1 cellular context compared by ENCODE assay signal in the genomic region with DNA sequence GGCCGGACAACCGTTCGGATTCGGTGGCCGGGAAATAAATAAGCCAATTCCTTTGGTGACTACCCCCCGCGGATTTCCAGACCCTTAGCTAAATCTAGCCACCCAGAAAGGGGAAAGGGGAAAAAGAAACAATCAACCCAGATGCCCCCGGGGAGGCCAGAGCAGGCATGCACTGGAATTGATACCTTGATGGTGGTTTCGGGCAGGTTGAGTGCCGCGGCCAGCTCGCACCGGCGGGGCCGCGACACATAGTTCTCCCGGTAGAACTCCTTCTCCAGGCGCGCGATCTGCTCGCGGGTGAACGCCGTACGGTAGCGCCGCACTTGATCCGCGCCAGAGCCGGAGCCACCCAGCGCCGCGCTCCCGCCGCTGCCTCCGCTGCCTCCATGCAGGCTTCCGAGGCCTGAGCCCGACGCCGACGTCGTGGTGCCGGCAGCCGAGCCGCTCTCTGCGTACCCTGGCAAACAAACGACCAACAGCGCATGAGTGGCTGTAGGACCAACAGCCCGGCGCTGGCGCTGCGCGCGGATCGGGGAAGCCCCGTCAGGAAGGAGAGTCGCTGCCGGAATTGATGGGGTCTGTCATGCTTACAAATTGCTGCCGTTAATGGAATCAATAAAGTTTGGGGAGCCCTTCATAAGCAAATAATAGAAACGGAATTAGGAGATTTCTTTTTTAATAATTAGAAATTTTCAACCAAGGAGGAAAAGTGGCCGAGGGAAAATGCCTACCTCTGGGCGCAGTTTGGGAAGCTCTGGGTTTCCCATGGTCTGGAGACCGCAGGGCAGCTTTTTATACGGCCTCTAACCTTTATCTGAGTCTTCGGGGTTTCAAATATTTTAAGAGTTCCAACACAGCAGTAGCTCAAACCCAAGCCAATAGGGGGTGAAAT.
TF ChIP-seq lines count a peak whose summit lies in the region.

No MANE protein-coding gene starts in this region.

TF ChIP-seq in H1, 55 proteins besides CTCF, POLR2A, EP300 and RAD21:
- peak; percentile 94 for TF ChIP-seq EZH2 (IDR thresholded peaks at IDR 0.05; ENCODE audit: low read depth, low read length, severe bottlenecking)
- TF ChIP-seq CTBP2 (IDR thresholded peaks at IDR 0.05; ENCODE audit: borderline replicate concordance, insufficient read depth, insufficient read length, low read length) = peak; percentile 68
- no peak for TF ChIP-seq GTF2F1 (IDR thresholded peaks at IDR 0.05; ENCODE audit: borderline replicate concordance, low read depth, low read length)
- TF ChIP-seq SUZ12 (IDR thresholded peaks at IDR 0.05; ENCODE audit: low read length) = peak; percentile 99
- TF ChIP-seq, protein P1, sequence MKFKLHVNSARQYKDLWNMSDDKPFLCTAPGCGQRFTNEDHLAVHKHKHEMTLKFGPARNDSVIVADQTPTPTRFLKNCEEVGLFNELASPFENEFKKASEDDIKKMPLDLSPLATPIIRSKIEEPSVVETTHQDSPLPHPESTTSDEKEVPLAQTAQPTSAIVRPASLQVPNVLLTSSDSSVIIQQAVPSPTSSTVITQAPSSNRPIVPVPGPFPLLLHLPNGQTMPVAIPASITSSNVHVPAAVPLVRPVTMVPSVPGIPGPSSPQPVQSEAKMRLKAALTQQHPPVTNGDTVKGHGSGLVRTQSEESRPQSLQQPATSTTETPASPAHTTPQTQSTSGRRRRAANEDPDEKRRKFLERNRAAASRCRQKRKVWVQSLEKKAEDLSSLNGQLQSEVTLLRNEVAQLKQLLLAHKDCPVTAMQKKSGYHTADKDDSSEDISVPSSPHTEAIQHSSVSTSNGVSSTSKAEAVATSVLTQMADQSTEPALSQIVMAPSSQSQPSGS (IDR thresholded peaks at IDR 0.05; ENCODE audit: low read length) = no peak
- no peak for TF ChIP-seq POU5F1 (IDR thresholded peaks at IDR 0.05; ENCODE audit: low read depth, low read length)
- TF ChIP-seq YY1 (IDR thresholded peaks at IDR 0.05; ENCODE audit: low read depth, low read length) = no peak
- no peak for TF ChIP-seq CHD1 (IDR thresholded peaks at IDR 0.05; ENCODE audit: low read depth, low read length)
- TF ChIP-seq RBBP5 (IDR thresholded peaks at IDR 0.05; ENCODE audit: borderline replicate concordance, low read depth, low read length) = no peak
- TF ChIP-seq TAF1 (IDR thresholded peaks at IDR 0.05; ENCODE audit: low read depth, low read length) = no peak
- TF ChIP-seq, protein P2, sequence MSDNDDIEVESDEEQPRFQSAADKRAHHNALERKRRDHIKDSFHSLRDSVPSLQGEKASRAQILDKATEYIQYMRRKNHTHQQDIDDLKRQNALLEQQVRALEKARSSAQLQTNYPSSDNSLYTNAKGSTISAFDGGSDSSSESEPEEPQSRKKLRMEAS (IDR thresholded peaks at IDR 0.05) = peak; percentile 61
- TF ChIP-seq CBX8 (IDR thresholded peaks at IDR 0.05; ENCODE audit: borderline replicate concordance, low read depth, low read length) = peak; percentile 28
- peak; percentile 33 for TF ChIP-seq RNF2 (IDR thresholded peaks at IDR 0.05; ENCODE audit: borderline replicate concordance, low read depth, low read length, missing control alignments, poor library complexity, severe bottlenecking)
TF ChIP-seq in H1: peak in this region for 6.
